Comparison of ENCODE assay signal across 8 cellular contexts in the genomic region with DNA sequence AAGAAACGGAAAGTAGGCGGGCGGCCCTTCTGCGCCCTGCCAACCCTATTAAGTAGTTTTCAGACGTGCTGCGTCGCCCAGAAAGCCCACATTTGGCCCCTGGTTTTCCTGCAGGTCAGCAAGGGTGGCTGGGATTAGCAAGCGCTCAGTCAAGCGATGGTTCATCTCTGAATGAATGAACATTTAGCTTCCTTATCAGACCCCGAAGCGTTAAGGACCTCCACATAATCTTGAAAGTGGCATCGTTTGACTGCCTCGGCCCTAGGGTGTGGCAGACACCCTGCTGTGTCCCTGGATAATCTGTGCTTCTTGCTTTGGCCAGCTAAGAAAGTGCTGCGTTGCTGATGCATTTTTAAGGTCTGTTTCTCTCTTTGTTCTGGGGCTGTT. TPM values are rescaled to one million over a fixed set of nuclear protein-coding genes. Genes with fewer than 3 reads are reported as not detected.
DNase-seq lines count a peak whose midpoint lies in the region; ATAC-seq, FAIRE-seq and TF ChIP-seq lines count a peak whose summit lies in the region.

No MANE protein-coding gene starts in this region.

- no peaks in the 10 kb centered on the region for H3K36me3 ChIP-seq in smooth muscle cell (ENCODE audit: low read depth)

- peak overlapping the region; percentile 60 for H3K27ac Mint-ChIP-seq in T-helper 2 cell treated with Interferon-gamma antibody and Interleukin-4, amounts not matched to agents 5 μg/mL and 100 μg/mL, for 36 hours

- peaks cover 7% of the 10 kb centered on the region for H4K20me1 ChIP-seq in smooth muscle cell (ENCODE audit: low read depth)

- intact Hi-C loops in right cardiac atrium (cut with DNase I): no loop called here

- peak overlapping the region; percentile 70 for H3K9ac ChIP-seq in smooth muscle cell (ENCODE audit: low read depth)

- H3K9me3 ChIP-seq in right cardiac atrium (ENCODE audit: control insufficient read depth, low read length) (no peaks in the 10 kb centered on the region), smooth muscle cell (replicated peaks; ENCODE audit: low read depth) (no peaks in the 10 kb centered on the region)

- H2AFZ ChIP-seq in smooth muscle cell (ENCODE audit: low read depth): no peak overlapping the region

- peaks cover 20% of the 10 kb centered on the region for H3K4me1 Mint-ChIP-seq in T-helper 2 cell treated with Interferon-gamma antibody and Interleukin-4, amounts not matched to agents 5 μg/mL and 100 μg/mL, for 36 hours (ENCODE audit: low read depth)

- 1% methylated on average over 14 of the region's 14 CpGs for WGBS in right cardiac atrium
- 2% methylated on average over 14 of the region's 14 CpGs for WGBS in smooth muscle cell (ENCODE audit: low lambda C conversion rate)

- no peak for TF ChIP-seq CTCF in smooth muscle cell (IDR thresholded peaks at IDR 0.05; ENCODE audit: borderline replicate concordance, insufficient read depth, poor library complexity, severe bottlenecking)

- H3K4me3 Mint-ChIP-seq in T-helper 2 cell treated with Interferon-gamma antibody and Interleukin-4, amounts not matched to agents 5 μg/mL and 100 μg/mL, for 36 hours: peak overlapping the region; percentile 92

- no peaks in the 10 kb centered on the region for H3F3A ChIP-seq in smooth muscle cell (ENCODE audit: low read depth)

- H3K9me3 Mint-ChIP-seq in T-helper 2 cell treated with Interferon-gamma antibody and Interleukin-4, amounts not matched to agents 5 μg/mL and 100 μg/mL, for 36 hours: no peaks in the 10 kb centered on the region

- H3K4me1 ChIP-seq in right cardiac atrium (ENCODE audit: control insufficient read depth, insufficient read depth, low read length): peaks cover 6% of the 10 kb centered on the region
- peaks cover 7% of the 10 kb centered on the region for H3K4me1 ChIP-seq in smooth muscle cell (ENCODE audit: low read depth)

- ATAC-seq in GM21576 (IDR thresholded peaks at IDR 0.05; ENCODE audit: unreplicated experiment): peak; percentile 3
- ATAC-seq in right cardiac atrium: no peak
- no peak for ATAC-seq in GM21447 (IDR thresholded peaks at IDR 0.05; ENCODE audit: unreplicated experiment)
- ATAC-seq in HG03521 (IDR thresholded peaks at IDR 0.05; ENCODE audit: unreplicated experiment): no peak

- FAIRE-seq in HTR-8/SVneo (lab: Jason Lieb, UNC): no peak

- H3K27ac ChIP-seq in right cardiac atrium (ENCODE audit: low read length) (peak overlapping the region; percentile 26), smooth muscle cell (ENCODE audit: low read depth) (no peak overlapping the region)

- H3K36me3 Mint-ChIP-seq in T-helper 2 cell treated with Interferon-gamma antibody and Interleukin-4, amounts not matched to agents 5 μg/mL and 100 μg/mL, for 36 hours (ENCODE audit: low read depth): peaks cover 27% of the 10 kb centered on the region

- peak overlapping the region; percentile 97 for H3K4me2 ChIP-seq in smooth muscle cell

- peaks cover 16% of the 10 kb centered on the region for H3K79me2 ChIP-seq in smooth muscle cell (ENCODE audit: low read depth)

- H3K27me3 ChIP-seq in right cardiac atrium (ENCODE audit: control insufficient read depth, insufficient read depth) (no peaks in the 10 kb centered on the region), smooth muscle cell (ENCODE audit: low read depth) (no peaks in the 10 kb centered on the region)

- peak; percentile 22 for DNase-seq in A172 (ENCODE audit: low spot score)
- DNase-seq in T-helper 2 cell treated with Interferon-gamma antibody and Interleukin-4, amounts not matched to agents 5 μg/mL and 100 μg/mL, for 36 hours (ENCODE audit: low spot score): no peak
- DNase-seq in right cardiac atrium: no peak
- no peak for DNase-seq in smooth muscle cell (lab: John Stamatoyannopoulos, UW; ENCODE audit: unreplicated experiment)
- DNase-seq in HTR-8/SVneo (ENCODE audit: insufficient read length, low spot score): no peak

- H3K4me3 ChIP-seq in right cardiac atrium (ENCODE audit: low read length): peak overlapping the region; percentile 91
- peak overlapping the region; percentile 89 for H3K4me3 ChIP-seq in smooth muscle cell

- no peaks in the 10 kb centered on the region for H3K27me3 Mint-ChIP-seq in T-helper 2 cell treated with Interferon-gamma antibody and Interleukin-4, amounts not matched to agents 5 μg/mL and 100 μg/mL, for 36 hours (ENCODE audit: low read depth)

RNA-seq across cellular contexts. Expression of a gene that starts 0.7 kb away (rescaled TPM):
- total RNA-seq in A172 (2014; rRNA removed; shearing (Covaris generic)): 47.9 and 80.4 TPM in 2 replicates
- total RNA-seq in right cardiac atrium (10 to 100 TPM in 2 of 4 donors, 1 to 10 TPM in 2; 8.8 to 12.2 (median 10.6) TPM), smooth muscle cell (43.4 and 60.0 TPM in 2 replicates)
- polyA plus RNA-seq in right cardiac atrium (10.0 TPM), smooth muscle cell (10.3 and 13.8 TPM in 2 replicates)

RNA-seq across cellular contexts. Expression of a gene that starts 20.3 kb away (rescaled TPM):
- 47.8 and 53.2 TPM in 2 replicates for total RNA-seq in A172 (2014; rRNA removed; shearing (Covaris generic))
- total RNA-seq in right cardiac atrium (10 to 100 TPM; 18.0 to 22.4 (median 19.6) TPM), smooth muscle cell (38.8 and 46.1 TPM in 2 replicates)
- polyA plus RNA-seq in right cardiac atrium (16.1 TPM), smooth muscle cell (38.5 and 43.1 TPM in 2 replicates)

RNA-seq across cellular contexts. Expression of a gene that starts 31.4 kb away (rescaled TPM):
- total RNA-seq in A172 (2014; rRNA removed; shearing (Covaris generic)): 71.9 and 75.3 TPM in 2 replicates
- 10 to 100 TPM; 31.9 to 40.9 (median 33.9) TPM for total RNA-seq in right cardiac atrium
- 55.9 TPM for polyA plus RNA-seq in right cardiac atrium
- 38.0 and 42.3 TPM in 2 replicates for total RNA-seq in smooth muscle cell
- 53.8 and 78.0 TPM in 2 replicates for polyA plus RNA-seq in smooth muscle cell

RNA-seq across cellular contexts. Expression of a gene that starts 31.6 kb away (rescaled TPM):
- 4.5 and 7.0 TPM in 2 replicates for total RNA-seq in A172 (2014; rRNA removed; shearing (Covaris generic))
- total RNA-seq in right cardiac atrium: 10 to 100 TPM; 15.3 to 18.4 (median 16.7) TPM
- 12.9 TPM for polyA plus RNA-seq in right cardiac atrium
- 14.6 and 22.3 TPM in 2 replicates for total RNA-seq in smooth muscle cell
- 29.7 and 35.7 TPM in 2 replicates for polyA plus RNA-seq in smooth muscle cell

RNA-seq across cellular contexts. Expression of a gene that starts 50.8 kb away (rescaled TPM):
- 3.3 and 4.3 TPM in 2 replicates for total RNA-seq in A172 (2014; rRNA removed; shearing (Covaris generic))
- total RNA-seq in right cardiac atrium (1 to 10 TPM; 1.9 to 9.6 (median 6.1) TPM), smooth muscle cell (36.9 and 49.5 TPM in 2 replicates)
- polyA plus RNA-seq in right cardiac atrium (3.7 TPM), smooth muscle cell (69.6 and 176 TPM in 2 replicates)
